18 cellular contexts compared by ENCODE assay signal in the genomic region with DNA sequence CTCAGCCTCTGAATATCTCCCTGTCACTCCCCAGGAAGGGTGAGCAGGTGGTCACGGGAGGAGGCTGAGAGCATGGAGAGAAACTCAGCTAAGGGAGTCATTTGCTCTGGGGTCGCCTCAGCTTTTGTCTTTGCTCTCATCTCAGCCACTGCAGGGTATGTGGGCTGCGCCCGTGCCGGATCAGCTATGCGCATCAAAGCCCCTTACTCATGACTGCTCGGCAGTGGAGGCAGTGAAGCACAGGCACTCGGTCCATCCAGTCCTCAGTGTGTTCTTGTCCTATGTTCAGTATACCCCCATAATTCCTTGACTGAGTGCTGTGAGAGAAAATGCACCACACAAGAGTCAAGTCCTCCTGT. TPM values are rescaled to one million over a fixed set of nuclear protein-coding genes. Genes with fewer than 3 reads are reported as not detected.
A peak's percentile ranks its signal among the peaks of the same experiment; 100 is the strongest.
DNase-seq lines count a peak whose midpoint lies in the region; ATAC-seq lines count a peak whose summit lies in the region.
"Had no signal": no experiment of that assay in that cellular context is flagged by ENCODE, and none has a peak within 500 bp of the region (broad histone marks: within the 10 kb centered on the region; RNA-seq: fewer than 3 reads in every experiment).

No MANE protein-coding gene starts in this region.

- DNase-seq in NCI-H2171 treated with DMSO at 0.1 percent for 48 hours (lab: John Stamatoyannopoulos, UW) (peak; percentile 3), NCI-H2171 (lab: John Stamatoyannopoulos, UW) (no peak), left ventricle myocardium superior (no peak), Right ventricle myocardium inferior (ENCODE audit: missing footprints) (no peak), left kidney (ENCODE audit: low read depth, low spot score) (peak; percentile 79), retina (peak; percentile 54), medulla oblongata (ENCODE audit: extremely low spot score) (no peak)
- DNase-seq: CD8-positive, alpha-beta memory T cell; DND-41; NCI-H1092; NCI-H1417 treated with DMSO at 0.1 percent for 48 hours; NCI-H1694 treated with DMSO at 0.1 percent for 48 hours; NCI-H2081; NCI-H345; NCI-H510A treated with DMSO at 0.1 percent for 48 hours; SJCRH30 had no signal

- ATAC-seq in left ventricle myocardium superior, result peak; percentile 7
- no peak for ATAC-seq in Right ventricle myocardium inferior
- no peak for ATAC-seq in GM18868 (IDR thresholded peaks at IDR 0.05; ENCODE audit: unreplicated experiment)

- intact Hi-C loops in left ventricle myocardium superior (cut with micrococcal nuclease) (no loop called here), Right ventricle myocardium inferior (cut with DNase I) (no loop called here)

RNA-seq across cellular contexts. Expression of gene EPDR1, which starts 27.4 kb away (rescaled TPM):
- total RNA-seq in left ventricle myocardium superior (36.7 TPM), Right ventricle myocardium inferior (55.1 TPM)
- total RNA-seq: B cell had no signal

RNA-seq across cellular contexts. Expression of gene SFRP4, which starts 31.2 kb away (rescaled TPM):
- 1.0 TPM for total RNA-seq in left ventricle myocardium superior
- 0.32 TPM for total RNA-seq in Right ventricle myocardium inferior
- total RNA-seq: B cell; CD8-positive, alpha-beta memory T cell had no signal

Comparison
In these comparisons a context has a peak if more than half of its experiments do, and no peak if none do; other contexts are left out.
1. DNase-seq: peak in NCI-H2171 treated with DMSO at 0.1 percent for 48 hours (single experiment), left kidney (single experiment) and retina (single experiment); none in NCI-H2171 (single experiment), left ventricle myocardium superior (single experiment), Right ventricle myocardium inferior (single experiment) and medulla oblongata (single experiment).